Comparison of ENCODE assay signal across 16 cellular contexts in the genomic region with DNA sequence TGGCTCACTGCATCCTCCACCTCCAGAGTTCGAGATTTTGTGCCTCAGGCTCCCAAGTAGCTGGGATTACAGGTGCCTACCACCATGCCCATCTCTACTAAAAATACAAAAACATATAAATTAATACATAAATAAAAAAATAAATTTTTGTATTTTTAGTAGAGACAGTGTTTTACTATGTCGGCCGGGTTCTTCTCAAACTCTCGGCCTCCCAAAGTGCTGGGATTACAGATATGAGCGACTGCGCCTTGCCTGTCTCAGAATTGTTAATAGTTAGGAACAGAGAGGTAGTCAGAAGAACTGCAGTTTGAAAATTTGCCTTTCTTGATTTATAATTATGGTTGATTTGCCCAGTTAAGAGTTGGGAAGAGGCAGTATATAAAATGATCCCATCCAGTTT. TPM values are rescaled to one million over a fixed set of nuclear protein-coding genes. Genes with fewer than 3 reads are reported as not detected.
DNase-seq lines count a peak whose midpoint lies in the region; ATAC-seq, FAIRE-seq and TF ChIP-seq lines count a peak whose summit lies in the region.
"Had no signal": no experiment of that assay in that cellular context is flagged by ENCODE, and none has a peak within 500 bp of the region (broad histone marks: within the 10 kb centered on the region; RNA-seq: fewer than 3 reads in every experiment).

No MANE protein-coding gene starts in this region.

- no peak for TF ChIP-seq EP300 in HepG2 (IDR thresholded peaks at IDR 0.05; ENCODE audit: low read depth in 2 of 2, low read length in 2 of 2)
- TF ChIP-seq EP300 in HepG2 (CRISPR knock-in tag; IDR thresholded peaks at IDR 0.05; ENCODE audit: borderline replicate concordance) = no peak
- no peak for TF ChIP-seq EP300 in transverse colon (IDR thresholded peaks at IDR 0.05; ENCODE audit: low read depth)

- H3K27me3 ChIP-seq in HepG2 (ENCODE audit: control insufficient read depth in 1 of 2, insufficient read depth in 2 of 2, low read length in 2 of 2) (peaks cover 0 to 4% of the 10 kb centered on the region in 2 experiments; a peak in 2 of 5 replicates), transverse colon (no peaks in the 10 kb centered on the region)
- H3K27me3 ChIP-seq: neutrophil had no signal

- H4K20me1 ChIP-seq in HepG2 (ENCODE audit: insufficient read depth, low read length) = peaks cover 47% of the 10 kb centered on the region

- H3K9me3 ChIP-seq in HepG2 (ENCODE audit: low read length) (no peaks in the 10 kb centered on the region), transverse colon (no peaks in the 10 kb centered on the region)
- H3K9me3 ChIP-seq: neutrophil had no signal

- H3K79me2 ChIP-seq in HepG2 (ENCODE audit: insufficient read depth, low read length) = peaks cover 68% of the 10 kb centered on the region

- no peak for ATAC-seq in HepG2
- ATAC-seq: SK-N-SH treated with all-trans-retinoic acid at 6 μM for 48 hours had no signal

- intact Hi-C loops in HepG2 (cut with micrococcal nuclease; ENCODE audit: unreplicated experiment) (no loop called here), transverse colon (cut with DNase I; ENCODE audit: low total_unique reads) (no loop called here)

- H3K27me3 Mint-ChIP-seq in activated naive CD4-positive, alpha-beta T cell treated with anti-CD3 and anti-CD28 coated beads, Interleukin-2, amount 10 ng/mL, durations not matched to agents 7 days and 5 days = peaks cover 3% of the 10 kb centered on the region

- peaks cover 14 to 34% of the 10 kb centered on the region in 2 experiments for H3K36me3 ChIP-seq in HepG2 (replicated peaks in 1 of 2; ENCODE audit: control insufficient read depth in 1 of 2, insufficient read depth in 2 of 2, low read length in 2 of 2)
- peaks cover 0 to 28% (median 14%) of the 10 kb centered on the region in 4 donors for H3K36me3 ChIP-seq in transverse colon

- TF ChIP-seq POLR2A in HepG2 (IDR thresholded peaks at IDR 0.05; ENCODE audit: insufficient read depth in 1 of 2, low read depth in 2 of 2, low read length in 2 of 2) (no peak), transverse colon (IDR thresholded peaks at IDR 0.05) (no peak)

- in situ Hi-C loops in HepG2 (cut with HindIII; ENCODE audit: extremely low pct_ligation_motif_present, low pct_unique_long_range_greater_than_20kb) (no loop called here), transverse colon (cut with MboI; ENCODE audit: low pct_ligation_motif_present in 1 of 4, low pct_unique_long_range_greater_than_20kb in 1 of 4, low sequenced_read_pairs in 3 of 4) (no loop called here), G401 (cut with HindIII; ENCODE audit: low sequenced_read_pairs) (no loop called here)

- H3K4me1 ChIP-seq in HepG2 (ENCODE audit: insufficient read depth, low read length) (peaks cover 41% of the 10 kb centered on the region), transverse colon (peaks cover 22 to 58% (median 45%) of the 10 kb centered on the region in 4 donors)

- no peak overlapping the region for H3K27ac Mint-ChIP-seq in activated naive CD4-positive, alpha-beta T cell treated with anti-CD3 and anti-CD28 coated beads, Interleukin-2, amount 10 ng/mL, durations not matched to agents 7 days and 5 days

- no TSS peak for BruUV-seq in HepG2 (replicated peaks; lab: Mats Ljungman, UMichigan)

- POLR2A ChIA-PET in HepG2 (lab: Yijun Ruan, JAX) = interaction anchor here (1.9 to 3.3 kb wide), 2 partner anchors 21 to 88 kb away, joined by 15 read pairs; a partner anchor contains a TSS

- H3K4me3 ChIP-seq in HepG2 (replicated peaks in 1 of 3; ENCODE audit: insufficient read depth in 1 of 3, low read depth in 2 of 3, low read length in 3 of 3) (peak overlapping the region in 2 of 3 experiments; percentile 30 to 35; a peak in 2 of 6 replicates), transverse colon (peak overlapping the region in 1 of 4 donors; percentile 18)

- no peak for TF ChIP-seq RAD21 in HepG2 (CRISPR knock-in tag; IDR thresholded peaks at IDR 0.05)

- no peak overlapping the region for H2AFZ ChIP-seq in HepG2 (ENCODE audit: low read length)

- DNase-seq in activated naive CD4-positive, alpha-beta T cell treated with anti-CD3 and anti-CD28 coated beads, Interleukin-2, amount 10 ng/mL, durations not matched to agents 7 days and 5 days = no peak
- no peak for DNase-seq in activated naive CD4-positive, alpha-beta T cell treated with Interleukin-2 at 50 U/mL for 16 hours
- DNase-seq in HepG2 (ENCODE audit: low spot score) (no peak), transverse colon (no peak), RCC 7860 (ENCODE audit: low spot score) (no peak), G401 (ENCODE audit: low spot score) (no peak), DMS153 treated with DMSO at 0.1 percent for 48 hours (lab: John Stamatoyannopoulos, UW; ENCODE audit: unreplicated experiment) (no peak)
- DNase-seq: effector CD4-positive, alpha-beta T cell; KBM-7; NCI-H1417 treated with DMSO at 0.1 percent for 48 hours; NCI-H446 treated with DMSO at 0.1 percent for 48 hours; OCI-M1 had no signal

- TF ChIP-seq CTCF in VCaP (conservative IDR thresholded peaks at IDR 0.05) (no peak), HepG2 (CRISPR knock-in tag; IDR thresholded peaks at IDR 0.05) (no peak), transverse colon (IDR thresholded peaks at IDR 0.05) (no peak)

- no peak for FAIRE-seq in HepG2 (lab: Jason Lieb, UNC)
- no peak for FAIRE-seq in RCC 7860 (lab: Jason Lieb, UNC)
- FAIRE-seq: bronchial epithelial cell had no signal

- peak overlapping the region; percentile 99; the same call in 1 of the 2 replicates for H3K4me2 ChIP-seq in HepG2 (ENCODE audit: low read depth, low read length)

- peak overlapping the region; percentile 41 for H3K4me3 Mint-ChIP-seq in activated naive CD4-positive, alpha-beta T cell treated with anti-CD3 and anti-CD28 coated beads, Interleukin-2, amount 10 ng/mL, durations not matched to agents 7 days and 5 days

- H3K27ac ChIP-seq in VCaP (peak overlapping the region; percentile 57; the same call in 1 of the 2 replicates), HepG2 (ENCODE audit: extremely low read length, insufficient read depth, low read length) (no peak overlapping the region), transverse colon (peak overlapping the region in 3 of 4 donors; percentile 48 to 98 (median 70))

- 89% methylated on average over 6 of the region's 6 CpGs for WGBS in HepG2 (ENCODE audit: low lambda C conversion rate)
- 88 to 94% methylated on average over 6 of the region's 6 CpGs for WGBS in transverse colon (ENCODE audit: low coverage in 1 of 2), 2 donors

- no peaks in the 10 kb centered on the region for H3K9me3 Mint-ChIP-seq in activated naive CD4-positive, alpha-beta T cell treated with anti-CD3 and anti-CD28 coated beads, Interleukin-2, amount 10 ng/mL, durations not matched to agents 7 days and 5 days

- no peak overlapping the region for H3K9ac ChIP-seq in HepG2 (ENCODE audit: insufficient read depth, low read depth, low read length)

- H3K36me3 Mint-ChIP-seq in activated naive CD4-positive, alpha-beta T cell treated with anti-CD3 and anti-CD28 coated beads, Interleukin-2, amount 10 ng/mL, durations not matched to agents 7 days and 5 days = peaks cover 53% of the 10 kb centered on the region

- H3K4me1 Mint-ChIP-seq in activated naive CD4-positive, alpha-beta T cell treated with anti-CD3 and anti-CD28 coated beads, Interleukin-2, amount 10 ng/mL, durations not matched to agents 7 days and 5 days = peaks cover 59% of the 10 kb centered on the region

- CTCF ChIA-PET in activated naive CD4-positive, alpha-beta T cell treated with anti-CD3 and anti-CD28 coated beads, Interleukin-2, amount 10 ng/mL, durations not matched to agents 7 days and 5 days (lab: Charles Lee) = interaction anchor here (3.4 kb wide), 1 partner anchor 62 kb away, joined by 32 read pairs; no protein-coding TSS in a partner anchor
- CTCF ChIA-PET in HepG2 (lab: Yijun Ruan, JAX; ENCODE audit: low intra/inter-chr PET ratio, low total read pairs) = no interaction called here

RNA-seq across cellular contexts. Expression of a gene that starts 2.8 kb away (rescaled TPM):
- 158 and 215 TPM in 2 replicates for total RNA-seq in HepG2 (2016; rRNA removed; fragmentation: Illumina TruSeq; extraction: Trizol)
- 46.6 and 55.3 TPM in 2 replicates for total RNA-seq in HepG2 (2016; cell fraction: cytosol; rRNA removed; fragmentation: Illumina TruSeq; extraction: Trizol; ENCODE audit: low read depth)
- 159 and 225 TPM in 2 replicates for total RNA-seq in HepG2 (2016; cell fraction: insoluble cytoplasmic fraction; rRNA removed; fragmentation: Illumina TruSeq; extraction: Trizol)
- total RNA-seq in HepG2 (2016; cell fraction: membrane; rRNA removed; fragmentation: Illumina TruSeq; extraction: Trizol) = 93.6 and 101 TPM in 2 replicates
- total RNA-seq in HepG2 (2016; cell fraction: nucleus; rRNA removed; fragmentation: Illumina TruSeq; extraction: Trizol) = 67.3 and 67.5 TPM in 2 replicates
- polyA plus RNA-seq in HepG2 (2011; rRNA removed) = 85.3 and 108 TPM in 2 replicates
- polyA plus RNA-seq in HepG2 (2011; cell fraction: cytosol; rRNA removed) = 86.2 and 105 TPM in 2 replicates
- 27.9 and 32.8 TPM in 2 replicates for polyA plus RNA-seq in HepG2 (2011; cell fraction: nucleus; rRNA removed)
- polyA plus RNA-seq in HepG2 (2012) = 76.7 and 118 TPM in 2 replicates
- 39.8 and 53.2 TPM in 2 replicates for polyA plus RNA-seq in HepG2 (2016; cell fraction: cytosol; fragmentation: Illumina TruSeq; extraction: Trizol; ENCODE audit: low read depth)
- polyA plus RNA-seq in HepG2 (2016; cell fraction: insoluble cytoplasmic fraction; fragmentation: Illumina TruSeq; extraction: Trizol; ENCODE audit: low read depth) = 253 and 272 TPM in 2 replicates
- 85.8 and 96.0 TPM in 2 replicates for polyA plus RNA-seq in HepG2 (2016; cell fraction: membrane; fragmentation: Illumina TruSeq; extraction: Trizol; ENCODE audit: low read depth)
- 105 and 112 TPM in 2 replicates for polyA plus RNA-seq in HepG2 (2016; cell fraction: nucleus; fragmentation: Illumina TruSeq; extraction: Trizol; ENCODE audit: insufficient read depth, low read depth)
- polyA minus RNA-seq in HepG2 (2011; rRNA and poly(A)+ RNA removed; ENCODE audit: low replicate concordance) = 15.1 and 22.4 TPM in 2 replicates
- polyA minus RNA-seq in HepG2 (2011; cell fraction: cytosol; rRNA and poly(A)+ RNA removed) = 30.9 and 42.0 TPM in 2 replicates
- polyA minus RNA-seq in HepG2 (2011; cell fraction: nucleus; rRNA and poly(A)+ RNA removed) = 35.5 and 40.2 TPM in 2 replicates
- total RNA-seq in transverse colon = 100 to 1,000 TPM; 102 to 144 (median 131) TPM
- total RNA-seq in G401 (2014; rRNA removed; shearing (Covaris generic)) = 235 and 237 TPM in 2 replicates

RNA-seq across cellular contexts. Expression of a gene that starts 20.8 kb away (rescaled TPM):
- total RNA-seq in HepG2 (2016; rRNA removed; fragmentation: Illumina TruSeq; extraction: Trizol) (2.9 and 3.7 TPM in 2 replicates), transverse colon (1 to 10 TPM; 6.2 to 9.7 (median 7.3) TPM)
- total RNA-seq in HepG2 (2016; cell fraction: cytosol; rRNA removed; fragmentation: Illumina TruSeq; extraction: Trizol; ENCODE audit: low read depth) = 0.71 and 1.0 TPM in 2 replicates
- 2.6 and 3.8 TPM in 2 replicates for total RNA-seq in HepG2 (2016; cell fraction: insoluble cytoplasmic fraction; rRNA removed; fragmentation: Illumina TruSeq; extraction: Trizol)
- 3.2 and 3.4 TPM in 2 replicates for total RNA-seq in HepG2 (2016; cell fraction: membrane; rRNA removed; fragmentation: Illumina TruSeq; extraction: Trizol)
- total RNA-seq in HepG2 (2016; cell fraction: nucleus; rRNA removed; fragmentation: Illumina TruSeq; extraction: Trizol) = 3.6 and 4.0 TPM in 2 replicates
- 7.8 and 9.0 TPM in 2 replicates for polyA plus RNA-seq in HepG2 (2011; rRNA removed)
- 4.0 and 6.0 TPM in 2 replicates for polyA plus RNA-seq in HepG2 (2011; cell fraction: cytosol; rRNA removed)
- 4.3 and 5.1 TPM in 2 replicates for polyA plus RNA-seq in HepG2 (2011; cell fraction: nucleus; rRNA removed)
- polyA plus RNA-seq in HepG2 (2012) = 2.8 and 3.7 TPM in 2 replicates
- 0.76 and 0.84 TPM in 2 replicates for polyA plus RNA-seq in HepG2 (2016; cell fraction: cytosol; fragmentation: Illumina TruSeq; extraction: Trizol; ENCODE audit: low read depth)
- polyA plus RNA-seq in HepG2 (2016; cell fraction: insoluble cytoplasmic fraction; fragmentation: Illumina TruSeq; extraction: Trizol; ENCODE audit: low read depth) = 3.6 and 4.6 TPM in 2 replicates
- 3.8 and 4.7 TPM in 2 replicates for polyA plus RNA-seq in HepG2 (2016; cell fraction: membrane; fragmentation: Illumina TruSeq; extraction: Trizol; ENCODE audit: low read depth)
- 6.2 and 8.2 TPM in 2 replicates for polyA plus RNA-seq in HepG2 (2016; cell fraction: nucleus; fragmentation: Illumina TruSeq; extraction: Trizol; ENCODE audit: insufficient read depth, low read depth)
- 17.9 and 29.5 TPM in 2 replicates for polyA minus RNA-seq in HepG2 (2011; rRNA and poly(A)+ RNA removed; ENCODE audit: low replicate concordance)
- polyA minus RNA-seq in HepG2 (2011; cell fraction: cytosol; rRNA and poly(A)+ RNA removed) = 4.1 and 4.8 TPM in 2 replicates
- 4.6 and 8.5 TPM in 2 replicates for polyA minus RNA-seq in HepG2 (2011; cell fraction: nucleus; rRNA and poly(A)+ RNA removed)
- 16.4 and 22.2 TPM in 2 replicates for total RNA-seq in G401 (2014; rRNA removed; shearing (Covaris generic))
